Comparison of ENCODE assay signal across 1 cellular context in genomic region chr15:52730594-52730993, GRCh38.
TF ChIP-seq lines count a peak whose summit lies in the region.

No MANE protein-coding gene starts in this region.

TF ChIP-seq in GM12878, 131 proteins besides CTCF, POLR2A, EP300 and RAD21:
- TF ChIP-seq TBL1XR1 (IDR thresholded peaks at IDR 0.05; ENCODE audit: low read depth, low read length) (no peak), BCL11A (IDR thresholded peaks at IDR 0.05; ENCODE audit: low read depth, low read length) (no peak), MYC (IDR thresholded peaks at IDR 0.05; ENCODE audit: insufficient read depth, insufficient read length, insufficient replicate concordance, low read length, severe bottlenecking) (no peak), RFX5 (IDR thresholded peaks at IDR 0.05; ENCODE audit: low read depth, low read length) (no peak), MTA2 (IDR thresholded peaks at IDR 0.05; ENCODE audit: low read depth) (no peak), TCF3 (IDR thresholded peaks at IDR 0.05; ENCODE audit: borderline replicate concordance, insufficient read depth, low read depth, low read length) (no peak), ZNF384 (IDR thresholded peaks at IDR 0.05; ENCODE audit: borderline replicate concordance, low read depth, low read length) (no peak), PML (IDR thresholded peaks at IDR 0.05; ENCODE audit: low read length) (no peak), MAX (IDR thresholded peaks at IDR 0.05; ENCODE audit: low read depth, low read length) (no peak)
